ENCODE assay signal across 40 cellular contexts in the genomic region with DNA sequence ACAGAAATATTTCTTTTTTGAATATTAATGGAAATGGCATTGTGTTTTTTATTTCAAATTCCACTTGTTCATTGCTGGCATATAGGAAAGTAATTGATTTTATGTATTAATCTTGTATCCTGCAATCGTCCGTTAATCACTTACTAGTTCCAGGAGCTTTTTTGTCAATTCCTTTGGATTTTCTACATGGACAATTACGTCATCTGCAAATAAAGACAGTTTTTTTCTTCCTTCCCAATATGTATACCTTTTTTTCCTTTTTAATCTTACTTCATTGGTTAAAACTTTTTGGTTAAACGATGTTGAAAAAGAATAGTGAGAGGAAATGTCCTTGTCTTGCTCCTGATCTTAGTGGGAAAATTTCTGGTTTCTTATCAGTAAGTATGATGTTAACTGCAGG. TPM values are rescaled to one million over a fixed set of nuclear protein-coding genes. Genes with fewer than 3 reads are reported as not detected.
"Had no signal": no experiment of that assay in that cellular context is flagged by ENCODE, and none has a peak within 500 bp of the region (broad histone marks: within the 10 kb centered on the region; RNA-seq: fewer than 3 reads in every experiment).

No MANE protein-coding gene starts in this region.

- H3K4me3 ChIP-seq: MG63 had no signal

- H3K9me3 ChIP-seq: MG63 had no signal

- H3K36me3 ChIP-seq: MG63 had no signal

- DNase-seq: Karpas-422, Kasumi-1, MG63, MM.1S, MV-4-11, NCI-H1048, NCI-H1092, NCI-H1092 treated with DMSO at 0.1 percent for 48 hours, NCI-H1105, NCI-H1105 treated with DMSO at 0.1 percent for 48 hours, NCI-H1417, NCI-H1417 treated with DMSO at 0.1 percent for 48 hours, NCI-H1436, NCI-H1436 treated with DMSO at 0.1 percent for 48 hours, NCI-H146, NCI-H1694, NCI-H1694 treated with DMSO at 0.1 percent for 48 hours, NCI-H187, NCI-H187 treated with DMSO at 0.1 percent for 48 hours, NCI-H1930, NCI-H2029, NCI-H2029 treated with DMSO at 0.1 percent for 48 hours, NCI-H2081, NCI-H2081 treated with DMSO at 0.1 percent for 48 hours, NCI-H2107, NCI-H2171, NCI-H2171 treated with DMSO at 0.1 percent for 48 hours, NCI-H2227 treated with DMSO at 0.1 percent for 48 hours, NCI-H226, NCI-H345, NCI-H446, NCI-H446 treated with DMSO at 0.1 percent for 48 hours, NCI-H510A, NCI-H510A treated with DMSO at 0.1 percent for 48 hours, NCI-H524, NCI-H524 treated with DMSO at 0.1 percent for 48 hours had no signal

- H3K27me3 ChIP-seq: MG63 had no signal

RNA-seq across cellular contexts. Expression of a gene that starts 1.5 kb away (rescaled TPM):
- total RNA-seq: LHCN-M2, M059J, MCF 10A, NCI-H460 had no signal

RNA-seq across cellular contexts. Expression of a gene that starts 6.5 kb away (rescaled TPM):
- total RNA-seq: LHCN-M2, M059J, MCF 10A, NCI-H460 had no signal
